19 cellular contexts compared by ENCODE assay signal in genomic region chr13:20980899-20981298, GRCh38.
DNase-seq lines count a peak whose midpoint lies in the region; ATAC-seq and TF ChIP-seq lines count a peak whose summit lies in the region.
"Had no signal": no experiment of that assay in that cellular context is flagged by ENCODE, and none has a peak within 500 bp of the region (broad histone marks: within the 10 kb centered on the region; RNA-seq: fewer than 3 reads in every experiment).

No MANE protein-coding gene starts in this region.

- H3K4me1 ChIP-seq in right cardiac atrium (ENCODE audit: control insufficient read depth, insufficient read depth, low read length) (no peaks in the 10 kb centered on the region), DND-41 (ENCODE audit: insufficient read depth, low read length) (no peaks in the 10 kb centered on the region), neutrophil (ENCODE audit: control insufficient read depth in 1 of 2, insufficient read depth in 1 of 2, low read depth in 1 of 2, low read length in 1 of 2) (peaks cover 10 to 15% of the 10 kb centered on the region in 2 experiments)
- H3K4me1 ChIP-seq: HAP-1 had no signal

- no peak overlapping the region for H3K27ac Mint-ChIP-seq in HFFc6
- H3K27ac Mint-ChIP-seq: CD4-positive, alpha-beta memory T cell; IgD-negative memory B cell had no signal

- H3K9me3 ChIP-seq in right cardiac atrium (ENCODE audit: control insufficient read depth, low read length) (no peaks in the 10 kb centered on the region), DND-41 (ENCODE audit: insufficient read depth, low read length, severe bottlenecking) (no peaks in the 10 kb centered on the region), neutrophil (no peaks in the 10 kb centered on the region)
- H3K9me3 ChIP-seq: HAP-1 had no signal

- no peak overlapping the region for H3K4me3 Mint-ChIP-seq in HFFc6
- H3K4me3 Mint-ChIP-seq: CD14-positive monocyte; CD4-positive, alpha-beta memory T cell; IgD-negative memory B cell had no signal

- no peak overlapping the region for H3K9ac ChIP-seq in DND-41 (ENCODE audit: low read depth, low read length)
- H3K9ac ChIP-seq: GM23248 had no signal

- H3K4me1 Mint-ChIP-seq in HFFc6 (ENCODE audit: low read depth): peaks cover 14% of the 10 kb centered on the region
- H3K4me1 Mint-ChIP-seq: CD14-positive monocyte, IgD-negative memory B cell had no signal

- H3K27me3 ChIP-seq in right cardiac atrium (ENCODE audit: control insufficient read depth, insufficient read depth) (no peaks in the 10 kb centered on the region), DND-41 (ENCODE audit: insufficient read depth, low read length, poor library complexity) (peaks cover 5% of the 10 kb centered on the region), neutrophil (no peaks in the 10 kb centered on the region)

- peaks cover 56% of the 10 kb centered on the region for H3K36me3 Mint-ChIP-seq in HFFc6 (ENCODE audit: low read depth)

- intact Hi-C loops in cardiac septum (cut with DNase I): no loop called here
- intact Hi-C loops in right cardiac atrium (cut with DNase I): no loop called here

- no peaks in the 10 kb centered on the region for H4K20me1 ChIP-seq in DND-41 (ENCODE audit: insufficient read depth, low read length)

- no peak overlapping the region for H3K4me2 ChIP-seq in DND-41 (ENCODE audit: insufficient read depth, low read length)

- TF ChIP-seq CTCF in DND-41 (IDR thresholded peaks at IDR 0.05; ENCODE audit: borderline replicate concordance, extremely low read depth, low read length, poor library complexity, severe bottlenecking) (no peak), neutrophil (IDR thresholded peaks at IDR 0.05) (no peak), HFFc6 (IDR thresholded peaks at IDR 0.05) (no peak)

- H3K79me2 ChIP-seq in DND-41 (ENCODE audit: insufficient read depth, low read length): no peaks in the 10 kb centered on the region

- WGBS in right cardiac atrium: 88% methylated on average over 4 of the region's 4 CpGs

- H2AFZ ChIP-seq in DND-41 (ENCODE audit: low read depth, low read length): no peak overlapping the region
- H2AFZ ChIP-seq: GM23248 had no signal

- H3K27me3 Mint-ChIP-seq in HFFc6 (ENCODE audit: insufficient read depth): peaks cover 9% of the 10 kb centered on the region; the same call in 1 of the 2 replicates
- H3K27me3 Mint-ChIP-seq: IgD-negative memory B cell had no signal

- H3K36me3 ChIP-seq in DND-41 (ENCODE audit: insufficient read depth, low read length) (no peaks in the 10 kb centered on the region), neutrophil (peaks cover 76% of the 10 kb centered on the region)

- DNase-seq in cardiac septum (ENCODE audit: low spot score) (peak; percentile 29), right cardiac atrium (no peak), DND-41 (no peak), MV-4-11 (lab: John Stamatoyannopoulos, UW) (peak; percentile 50), HFFc6 (no peak)
- DNase-seq: ACHN; AML-193; CD4-positive, alpha-beta memory T cell; DMS153; DMS79; GM23248; KBM-7 had no signal

- H3K27ac ChIP-seq in right cardiac atrium (ENCODE audit: low read length) (no peak overlapping the region), DND-41 (ENCODE audit: low read length) (no peak overlapping the region), neutrophil (peak overlapping the region; percentile 57)
- H3K27ac ChIP-seq: GM23248 had no signal

- H3K4me3 ChIP-seq in right cardiac atrium (ENCODE audit: low read length) (no peak overlapping the region), DND-41 (ENCODE audit: low read depth in 1 of 2, low read length in 2 of 2) (no peak overlapping the region), neutrophil (ENCODE audit: low read depth in 1 of 2, low read length in 1 of 2) (no peak overlapping the region)
- H3K4me3 ChIP-seq: GM23248, HAP-1 had no signal

- no peaks in the 10 kb centered on the region for H3K9me3 Mint-ChIP-seq in HFFc6
- H3K9me3 Mint-ChIP-seq: CD14-positive monocyte; CD4-positive, alpha-beta memory T cell had no signal

- ATAC-seq in right cardiac atrium (no peak), DND-41 (ENCODE audit: insufficient read depth, low read depth) (0 out of 3 replicates have a peak, but pooled peaks have one; percentile 35), HG02870 (IDR thresholded peaks at IDR 0.05; ENCODE audit: unreplicated experiment) (no peak), GM18909 (IDR thresholded peaks at IDR 0.05; ENCODE audit: poor library complexity, unreplicated experiment) (no peak)
- ATAC-seq: HepG2 had no signal

Comparison
In these comparisons a context has a peak if more than half of its experiments do, and no peak if none do; other contexts are left out.
1. DNase-seq: peak in cardiac septum (single experiment) and MV-4-11 (single experiment); none in right cardiac atrium (0 of 3), DND-41 (single experiment) and HFFc6 (single experiment).